Comparison of ENCODE assay signal across 12 cellular contexts in the genomic region with DNA sequence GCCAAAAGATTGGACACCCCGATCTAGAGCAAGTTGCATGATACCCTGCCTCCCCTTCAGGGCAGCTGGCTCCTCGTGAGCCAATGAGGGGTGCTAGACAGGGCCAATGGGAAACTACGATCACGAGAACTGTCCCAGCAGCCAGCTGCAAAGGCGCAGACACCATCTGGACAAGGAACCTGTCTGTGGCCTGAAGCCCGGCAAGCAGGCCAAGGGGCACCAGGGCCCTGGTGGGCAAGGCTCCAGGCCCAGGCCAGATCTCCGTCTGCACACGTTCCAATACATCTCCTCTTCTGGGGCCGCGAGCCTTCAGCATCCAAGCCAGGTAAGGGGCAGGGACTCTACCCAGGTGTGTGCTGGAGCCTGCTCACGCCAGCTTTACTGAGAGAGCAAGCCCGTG. TPM values are rescaled to one million over a fixed set of nuclear protein-coding genes. Genes with fewer than 3 reads are reported as not detected.
DNase-seq lines count a peak whose midpoint lies in the region; ATAC-seq, FAIRE-seq and TF ChIP-seq lines count a peak whose summit lies in the region.
"Had no signal": no experiment of that assay in that cellular context is flagged by ENCODE, and none has a peak within 500 bp of the region (broad histone marks: within the 10 kb centered on the region; RNA-seq: fewer than 3 reads in every experiment).

No MANE protein-coding gene starts in this region.

- no peak for FAIRE-seq in H1 (lab: Jason Lieb, UNC)
- FAIRE-seq: islet of Langerhans had no signal

- H3K9me3 ChIP-seq in H1 (ENCODE audit: insufficient read depth in 2 of 2, low read depth in 1 of 2, low read length in 1 of 2) (no peaks in the 10 kb centered on the region), osteoblast (ENCODE audit: low read depth, low read length) (no peaks in the 10 kb centered on the region)

- H3K4me1 Mint-ChIP-seq in activated naive CD8-positive, alpha-beta T cell treated with anti-CD3 and anti-CD28 coated beads, Interleukin-2, amount 10 ng/mL, durations not matched to agents 7 days and 5 days, result peaks cover 20% of the 10 kb centered on the region
- peaks cover 51% of the 10 kb centered on the region for H3K4me1 Mint-ChIP-seq in activated naive CD8-positive, alpha-beta T cell treated with anti-CD3 and anti-CD28 coated beads for 36 hours
- peaks cover 44 to 64% (median 64%) of the 10 kb centered on the region in 3 donors for H3K4me1 Mint-ChIP-seq in T-cell

- no peak overlapping the region for H2BK120ac ChIP-seq in H1 (replicated peaks; ENCODE audit: low read depth, low read length)

- H4K91ac ChIP-seq in H1 (replicated peaks; ENCODE audit: insufficient read length, low read length), result no peak overlapping the region

- H3K9me3 Mint-ChIP-seq in activated naive CD8-positive, alpha-beta T cell treated with anti-CD3 and anti-CD28 coated beads, Interleukin-2, amount 10 ng/mL, durations not matched to agents 7 days and 5 days, result no peaks in the 10 kb centered on the region
- H3K9me3 Mint-ChIP-seq in activated naive CD8-positive, alpha-beta T cell treated with anti-CD3 and anti-CD28 coated beads for 36 hours, result no peaks in the 10 kb centered on the region
- no peaks in the 10 kb centered on the region for H3K9me3 Mint-ChIP-seq in T-cell

- no peak overlapping the region for H4K5ac ChIP-seq in H1 (ENCODE audit: insufficient read length, low read depth, low read length)

- H3K4me3 Mint-ChIP-seq in activated naive CD8-positive, alpha-beta T cell treated with anti-CD3 and anti-CD28 coated beads, Interleukin-2, amount 10 ng/mL, durations not matched to agents 7 days and 5 days, result no peak overlapping the region
- H3K4me3 Mint-ChIP-seq in activated naive CD8-positive, alpha-beta T cell treated with anti-CD3 and anti-CD28 coated beads for 36 hours, result no peak overlapping the region
- H3K4me3 Mint-ChIP-seq in T-cell, result no peak overlapping the region

- H3K9ac ChIP-seq in H1 (replicated peaks in 1 of 4; ENCODE audit: extremely low read depth in 1 of 4, low read depth in 3 of 4, low read length in 3 of 4), result no peak overlapping the region

- peaks cover 0 to 88% of the 10 kb centered on the region in 2 experiments; a peak in 2 of 4 replicates for H3K79me2 ChIP-seq in H1 (ENCODE audit: control insufficient read depth in 1 of 2, insufficient read depth in 2 of 2, low read length in 2 of 2)
- H3K79me2 ChIP-seq in osteoblast (ENCODE audit: insufficient read depth, low read length), result peaks cover 96% of the 10 kb centered on the region

- H3K4me2 ChIP-seq in H1 (ENCODE audit: insufficient read depth in 1 of 2, low read depth in 2 of 2, low read length in 2 of 2), result no peak overlapping the region
- H3K4me2 ChIP-seq in osteoblast (ENCODE audit: insufficient read depth, low read length), result no peak overlapping the region

- H3K27ac ChIP-seq in H1 (ENCODE audit: low read depth, low read length) (no peak overlapping the region), osteoblast (ENCODE audit: low read depth, low read length) (peak overlapping the region; percentile 54), urinary bladder (ENCODE audit: low read depth) (peak overlapping the region; percentile 73)

- H2AK5ac ChIP-seq in H1 (ENCODE audit: low read depth, low read length), result no peak overlapping the region

- no peak overlapping the region for H3K4ac ChIP-seq in H1 (replicated peaks; ENCODE audit: insufficient read length, low read depth, low read length)

- TF ChIP-seq RAD21 in H1 (IDR thresholded peaks at IDR 0.05 in 1 of 2, conservative IDR thresholded peaks at IDR 0.05 in 1 of 2; ENCODE audit: low read depth in 2 of 2, low read length in 2 of 2), result no peak

- H3K4me3 ChIP-seq in H1 (ENCODE audit: extremely low read depth in 1 of 4, insufficient read depth in 2 of 4, low read depth in 3 of 4, low read length in 4 of 4), result no peak overlapping the region
- H3K4me3 ChIP-seq in osteoblast (ENCODE audit: insufficient read depth, low read length), result no peak overlapping the region
- H3K4me3 ChIP-seq in urinary bladder (ENCODE audit: low read depth, low read length), result no peak overlapping the region

- no peak overlapping the region for H2BK5ac ChIP-seq in H1 (ENCODE audit: low read depth, low read length)

- peak overlapping the region; percentile 6; the same call in 1 of the 2 replicates for H4K8ac ChIP-seq in H1 (ENCODE audit: extremely low read depth, insufficient read depth, low read length)

- no peak overlapping the region for H2BK20ac ChIP-seq in H1 (ENCODE audit: low read length)

- 94% methylated on average over 12 of the region's 12 CpGs; no CpG with 5 or more reads in 1 of the 2 experiments for WGBS in H1 (ENCODE audit: extremely low coverage in 1 of 2, insufficient coverage in 1 of 2, insufficient read length in 1 of 2, insufficient replicate concordance in 2 of 2, low coverage in 1 of 2, low lambda C conversion rate in 2 of 2, missing lambda C conversion rate in 1 of 2), 2 experiments
- whole genome bisulfite sequencing in urinary bladder, result 79% methylated on average over 12 of the region's 12 CpGs

- peaks cover 46% of the 10 kb centered on the region for H3K79me1 ChIP-seq in H1 (ENCODE audit: low read depth, low read length)

- H2AFZ ChIP-seq in H1 (ENCODE audit: low read length), result no peak overlapping the region
- H2AFZ ChIP-seq in osteoblast (ENCODE audit: low read length), result no peak overlapping the region

- TF ChIP-seq CTCF in H1 (IDR thresholded peaks at IDR 0.05; ENCODE audit: control extremely low read depth in 1 of 3, insufficient read depth in 1 of 3, low read depth in 1 of 3, low read length in 3 of 3) (no peak), osteoblast (IDR thresholded peaks at IDR 0.05; ENCODE audit: extremely low read depth, low read depth, low read length) (no peak)

- no peak for TF ChIP-seq POLR2A in H1 (IDR thresholded peaks at IDR 0.05; ENCODE audit: control extremely low read depth in 1 of 2, low read depth in 2 of 2, low read length in 2 of 2)

- H3K14ac ChIP-seq in H1 (ENCODE audit: insufficient read length), result no peak overlapping the region

- H3K27ac Mint-ChIP-seq in activated naive CD8-positive, alpha-beta T cell treated with anti-CD3 and anti-CD28 coated beads, Interleukin-2, amount 10 ng/mL, durations not matched to agents 7 days and 5 days, result peak overlapping the region; percentile 65
- H3K27ac Mint-ChIP-seq in activated naive CD8-positive, alpha-beta T cell treated with anti-CD3 and anti-CD28 coated beads for 36 hours, result no peak overlapping the region
- peak overlapping the region in 1 of 2 donors; percentile 39 for H3K27ac Mint-ChIP-seq in T-cell

- H3K23me2 ChIP-seq in H1 (ENCODE audit: low read depth, low read length), result no peaks in the 10 kb centered on the region

- peaks cover 12 to 35% of the 10 kb centered on the region in 2 experiments for H4K20me1 ChIP-seq in H1 (replicated peaks in 1 of 2; ENCODE audit: control insufficient read depth in 1 of 2, insufficient read depth in 2 of 2, low read length in 2 of 2)
- peaks cover 86% of the 10 kb centered on the region for H4K20me1 ChIP-seq in osteoblast (ENCODE audit: insufficient read depth, low read length)

- CTCF ChIA-PET in H1 (lab: Charles Lee; ENCODE audit: partially characterized antibody) (interaction anchor here (0.7 to 1.5 kb wide), 2 partner anchors 16 to 80 kb away, joined by 3 read pairs; no protein-coding TSS in a partner anchor), T-cell (lab: Charles Lee) (no interaction called here)

- H3K27me3 ChIP-seq in H1 (replicated peaks in 1 of 4; ENCODE audit: control insufficient read depth in 3 of 4, extremely low read depth in 1 of 4, insufficient read depth in 3 of 4, low read length in 3 of 4) (no peaks in the 10 kb centered on the region), osteoblast (ENCODE audit: insufficient read depth, low read length) (no peaks in the 10 kb centered on the region)

- H3K36me3 Mint-ChIP-seq in activated naive CD8-positive, alpha-beta T cell treated with anti-CD3 and anti-CD28 coated beads, Interleukin-2, amount 10 ng/mL, durations not matched to agents 7 days and 5 days, result peaks cover 2% of the 10 kb centered on the region
- peaks cover 2% of the 10 kb centered on the region for H3K36me3 Mint-ChIP-seq in activated naive CD8-positive, alpha-beta T cell treated with anti-CD3 and anti-CD28 coated beads for 36 hours
- H3K36me3 Mint-ChIP-seq in T-cell, result no peaks in the 10 kb centered on the region

- ATAC-seq in activated naive CD8-positive, alpha-beta T cell treated with anti-CD3 and anti-CD28 coated beads, Interleukin-2, amount 10 ng/mL, durations not matched to agents 7 days and 5 days (ENCODE audit: low read depth), result no peak
- ATAC-seq in HG03196 (IDR thresholded peaks at IDR 0.05; ENCODE audit: unreplicated experiment), result no peak
- ATAC-seq in T-cell (replicated peaks in 1 of 4), result no peak

- no peak overlapping the region for H3K23ac ChIP-seq in H1 (ENCODE audit: insufficient read length)

- no peak for DNase-seq in activated naive CD8-positive, alpha-beta T cell treated with anti-CD3 and anti-CD28 coated beads, Interleukin-2, amount 10 ng/mL, durations not matched to agents 7 days and 5 days
- DNase-seq in activated naive CD8-positive, alpha-beta T cell treated with anti-CD3 and anti-CD28 coated beads for 36 hours, result no peak
- DNase-seq in H1 (ENCODE audit: low read depth in 1 of 2, low spot score in 2 of 2), result no peak
- no peak for DNase-seq in osteoblast (ENCODE audit: insufficient read length, low spot score, missing footprints)
- no peak for DNase-seq in GM19238 (ENCODE audit: insufficient read length, low spot score)
- no peak for DNase-seq in T-cell
- DNase-seq: H7, NCI-H526, SW 1271 had no signal

- H3K56ac ChIP-seq in H1 (replicated peaks; ENCODE audit: insufficient read length, low read depth, low read length), result no peak overlapping the region

- H3K18ac ChIP-seq in H1 (ENCODE audit: extremely low read depth, low read length), result no peak overlapping the region

- H2BK15ac ChIP-seq in H1 (ENCODE audit: low read length), result no peak overlapping the region

- no peak overlapping the region for H2BK12ac ChIP-seq in H1 (ENCODE audit: low read depth, low read length)

- POLR2A ChIA-PET in activated naive CD8-positive, alpha-beta T cell treated with anti-CD3 and anti-CD28 coated beads, Interleukin-2, amount 10 ng/mL, durations not matched to agents 7 days and 5 days (lab: Charles Lee), result interaction anchor here (1.1 kb wide), 1 partner anchor 20 kb away, joined by 3 read pairs; a partner anchor contains a TSS
- POLR2A ChIA-PET in H1 (lab: Charles Lee; ENCODE audit: partially characterized antibody), result interaction anchor here (0.8 to 1.4 kb wide), 3 partner anchors 10 to 20 kb away, joined by 3 read pairs; no protein-coding TSS in a partner anchor
- POLR2A ChIA-PET in T-cell (lab: Charles Lee), result interaction anchor here in 1 of 2 donors (0.6 kb wide), 1 partner anchor 416 kb away, joined by 3 read pairs; no protein-coding TSS in a partner anchor

- no peaks in the 10 kb centered on the region for H3K4me1 ChIP-seq in H1 (replicated peaks in 1 of 4; ENCODE audit: control insufficient read depth in 3 of 4, insufficient read depth in 4 of 4, low read length in 3 of 4)
- peaks cover 25% of the 10 kb centered on the region for H3K4me1 ChIP-seq in osteoblast (ENCODE audit: insufficient read depth, low read length)
- no peaks in the 10 kb centered on the region for H3K4me1 ChIP-seq in urinary bladder (ENCODE audit: insufficient read depth)

- no peaks in the 10 kb centered on the region for H3K27me3 Mint-ChIP-seq in activated naive CD8-positive, alpha-beta T cell treated with anti-CD3 and anti-CD28 coated beads, Interleukin-2, amount 10 ng/mL, durations not matched to agents 7 days and 5 days
- no peaks in the 10 kb centered on the region for H3K27me3 Mint-ChIP-seq in activated naive CD8-positive, alpha-beta T cell treated with anti-CD3 and anti-CD28 coated beads for 36 hours
- H3K27me3 Mint-ChIP-seq in T-cell, result no peaks in the 10 kb centered on the region

- TF ChIP-seq EP300 in H1 (IDR thresholded peaks at IDR 0.05; ENCODE audit: borderline replicate concordance in 1 of 2, low read depth in 2 of 2, low read length in 2 of 2), result no peak

- H3K36me3 ChIP-seq in H1 (ENCODE audit: control insufficient read depth in 2 of 4, insufficient read depth in 4 of 4, low read length in 3 of 4), result no peaks in the 10 kb centered on the region
- H3K36me3 ChIP-seq in osteoblast (ENCODE audit: insufficient read depth, low read length), result no peaks in the 10 kb centered on the region
- H3K36me3 ChIP-seq in urinary bladder (ENCODE audit: insufficient read depth), result no peaks in the 10 kb centered on the region

RNA-seq across cellular contexts. Expression of a gene that starts 20.2 kb away (rescaled TPM):
- total RNA-seq in activated naive CD8-positive, alpha-beta T cell treated with anti-CD3 and anti-CD28 coated beads, Interleukin-2, amount 10 ng/mL, durations not matched to agents 7 days and 5 days, result 10 to 100 TPM; 16.4 to 21.2 TPM
- total RNA-seq in activated naive CD8-positive, alpha-beta T cell treated with anti-CD3 and anti-CD28 coated beads for 36 hours, result 10 to 100 TPM; 16.0 to 17.2 TPM
- 10.7 and 12.3 TPM in 2 replicates for total RNA-seq in H1 (2021; fragmentation: NEBNext Ultra II Directional; extraction: Animal tissue kit (Norgen Biotek cat#: 25700))
- polyA plus RNA-seq in H1 (2011; rRNA removed), result 5.3 and 6.2 TPM in 2 replicates
- 5.3 TPM for polyA plus RNA-seq in H1 (2011; cell fraction: cytosol; rRNA removed)
- 7.5 TPM for polyA plus RNA-seq in H1 (2011; cell fraction: nucleus; rRNA removed)
- 5.9 to 7.5 TPM (median 7.2 TPM) in 4 replicates for polyA plus RNA-seq in H1 (2012, experiment 1 of 2)
- polyA plus RNA-seq in H1 (2012, experiment 2 of 2), result 6.3 TPM
- 7.3 TPM for polyA plus RNA-seq in H1 (2013, experiment 1 of 2)
- 6.5 TPM for polyA plus RNA-seq in H1 (2013, experiment 2 of 2)
- 6.0 and 8.6 TPM in 2 replicates for polyA minus RNA-seq in H1 (2011; rRNA and poly(A)+ RNA removed)
- 11.6 TPM for polyA minus RNA-seq in H1 (2011; cell fraction: cytosol; rRNA and poly(A)+ RNA removed)
- 15.5 TPM for polyA minus RNA-seq in H1 (2011; cell fraction: nucleus; rRNA and poly(A)+ RNA removed)
- 5.8 and 6.5 TPM in 2 replicates for total RNA-seq in osteoblast
- total RNA-seq in urinary bladder, result 3.5 TPM
- 7.6 TPM for polyA plus RNA-seq in urinary bladder
- total RNA-seq in T-cell, result 10 to 100 TPM; 14.7 to 42.0 (median 21.1) TPM

RNA-seq across cellular contexts. Expression of a gene that starts 35.6 kb away (rescaled TPM):
- 10 to 100 TPM; 43.4 to 44.5 TPM for total RNA-seq in activated naive CD8-positive, alpha-beta T cell treated with anti-CD3 and anti-CD28 coated beads, Interleukin-2, amount 10 ng/mL, durations not matched to agents 7 days and 5 days
- total RNA-seq in activated naive CD8-positive, alpha-beta T cell treated with anti-CD3 and anti-CD28 coated beads for 36 hours, result 10 to 100 TPM; 46.7 TPM
- 26.0 and 28.5 TPM in 2 replicates for total RNA-seq in H1 (2021; fragmentation: NEBNext Ultra II Directional; extraction: Animal tissue kit (Norgen Biotek cat#: 25700))
- polyA plus RNA-seq in H1 (2011; rRNA removed), result 31.2 and 31.9 TPM in 2 replicates
- 19.0 TPM for polyA plus RNA-seq in H1 (2011; cell fraction: cytosol; rRNA removed)
- polyA plus RNA-seq in H1 (2011; cell fraction: nucleus; rRNA removed), result 47.0 TPM
- 17.7 to 21.3 TPM (median 20.5 TPM) in 4 replicates for polyA plus RNA-seq in H1 (2012, experiment 1 of 2)
- polyA plus RNA-seq in H1 (2012, experiment 2 of 2), result 15.8 TPM
- 36.8 TPM for polyA plus RNA-seq in H1 (2013, experiment 1 of 2)
- polyA plus RNA-seq in H1 (2013, experiment 2 of 2), result 43.2 TPM
- 52.9 and 53.8 TPM in 2 replicates for polyA minus RNA-seq in H1 (2011; rRNA and poly(A)+ RNA removed)
- 20.4 TPM for polyA minus RNA-seq in H1 (2011; cell fraction: cytosol; rRNA and poly(A)+ RNA removed)
- polyA minus RNA-seq in H1 (2011; cell fraction: nucleus; rRNA and poly(A)+ RNA removed), result 24.4 TPM
- 38.0 and 41.5 TPM in 2 replicates for total RNA-seq in osteoblast
- 18.9 TPM for total RNA-seq in urinary bladder
- polyA plus RNA-seq in urinary bladder, result 22.8 TPM
- 10 to 100 TPM; 32.7 to 67.5 (median 36.9) TPM for total RNA-seq in T-cell

RNA-seq across cellular contexts. Expression of a gene that starts 52.1 kb away (rescaled TPM):
- 10 to 100 TPM; 63.6 to 68.8 TPM for total RNA-seq in activated naive CD8-positive, alpha-beta T cell treated with anti-CD3 and anti-CD28 coated beads, Interleukin-2, amount 10 ng/mL, durations not matched to agents 7 days and 5 days
- 10 to 100 TPM; 48.1 to 59.2 TPM for total RNA-seq in activated naive CD8-positive, alpha-beta T cell treated with anti-CD3 and anti-CD28 coated beads for 36 hours
- 67.5 and 69.9 TPM in 2 replicates for total RNA-seq in H1 (2021; fragmentation: NEBNext Ultra II Directional; extraction: Animal tissue kit (Norgen Biotek cat#: 25700))
- 51.7 and 55.5 TPM in 2 replicates for polyA plus RNA-seq in H1 (2011; rRNA removed)
- polyA plus RNA-seq in H1 (2011; cell fraction: cytosol; rRNA removed), result 66.2 TPM
- polyA plus RNA-seq in H1 (2011; cell fraction: nucleus; rRNA removed), result 45.6 TPM
- polyA plus RNA-seq in H1 (2012, experiment 1 of 2), result 47.9 to 58.5 TPM (median 57.2 TPM) in 4 replicates
- polyA plus RNA-seq in H1 (2012, experiment 2 of 2), result 40.2 TPM
- 64.7 TPM for polyA plus RNA-seq in H1 (2013, experiment 1 of 2)
- polyA plus RNA-seq in H1 (2013, experiment 2 of 2), result 70.1 TPM
- polyA minus RNA-seq in H1 (2011; rRNA and poly(A)+ RNA removed), result 52.4 and 54.7 TPM in 2 replicates
- 32.8 TPM for polyA minus RNA-seq in H1 (2011; cell fraction: cytosol; rRNA and poly(A)+ RNA removed)
- 52.3 TPM for polyA minus RNA-seq in H1 (2011; cell fraction: nucleus; rRNA and poly(A)+ RNA removed)
- total RNA-seq in osteoblast, result 57.8 and 60.1 TPM in 2 replicates
- 73.8 TPM for total RNA-seq in urinary bladder
- 84.3 TPM for polyA plus RNA-seq in urinary bladder
- total RNA-seq in T-cell, result 10 to 100 TPM; 56.7 to 77.6 (median 73.1) TPM

RNA-seq across cellular contexts. Expression of a gene that starts 53.1 kb away (rescaled TPM):
- total RNA-seq in activated naive CD8-positive, alpha-beta T cell treated with anti-CD3 and anti-CD28 coated beads, Interleukin-2, amount 10 ng/mL, durations not matched to agents 7 days and 5 days, result 1 to 10 TPM in 1 of 2 experiments, under 1 TPM in 1; 0.51 to 1.6 TPM
- 1 to 10 TPM in 1 of 2 experiments, under 1 TPM in 1; 0.70 to 1.2 TPM for total RNA-seq in activated naive CD8-positive, alpha-beta T cell treated with anti-CD3 and anti-CD28 coated beads for 36 hours
- 8.9 and 9.8 TPM in 2 replicates for total RNA-seq in H1 (2021; fragmentation: NEBNext Ultra II Directional; extraction: Animal tissue kit (Norgen Biotek cat#: 25700))
- polyA plus RNA-seq in H1 (2011; rRNA removed) (9.2 and 11.2 TPM in 2 replicates), urinary bladder (4.2 TPM)
- 10.5 TPM for polyA plus RNA-seq in H1 (2011; cell fraction: cytosol; rRNA removed)
- 8.5 TPM for polyA plus RNA-seq in H1 (2011; cell fraction: nucleus; rRNA removed)
- 10.0 to 12.3 TPM (median 11.0 TPM) in 4 replicates for polyA plus RNA-seq in H1 (2012, experiment 1 of 2)
- 9.7 TPM for polyA plus RNA-seq in H1 (2012, experiment 2 of 2)
- 7.2 TPM for polyA plus RNA-seq in H1 (2013, experiment 1 of 2)
- 8.9 TPM for polyA plus RNA-seq in H1 (2013, experiment 2 of 2)
- 15.5 and 16.6 TPM in 2 replicates for polyA minus RNA-seq in H1 (2011; rRNA and poly(A)+ RNA removed)
- polyA minus RNA-seq in H1 (2011; cell fraction: cytosol; rRNA and poly(A)+ RNA removed), result 7.1 TPM
- 7.3 TPM for polyA minus RNA-seq in H1 (2011; cell fraction: nucleus; rRNA and poly(A)+ RNA removed)
- total RNA-seq in osteoblast (2.4 and 2.5 TPM in 2 replicates), urinary bladder (8.0 TPM), T-cell (1 to 10 TPM in 2 of 5 donors, under 1 TPM in 3; 0.45 to 2.0 (median 0.77) TPM)
